12 cellular contexts compared by ENCODE assay signal in the genomic region with DNA sequence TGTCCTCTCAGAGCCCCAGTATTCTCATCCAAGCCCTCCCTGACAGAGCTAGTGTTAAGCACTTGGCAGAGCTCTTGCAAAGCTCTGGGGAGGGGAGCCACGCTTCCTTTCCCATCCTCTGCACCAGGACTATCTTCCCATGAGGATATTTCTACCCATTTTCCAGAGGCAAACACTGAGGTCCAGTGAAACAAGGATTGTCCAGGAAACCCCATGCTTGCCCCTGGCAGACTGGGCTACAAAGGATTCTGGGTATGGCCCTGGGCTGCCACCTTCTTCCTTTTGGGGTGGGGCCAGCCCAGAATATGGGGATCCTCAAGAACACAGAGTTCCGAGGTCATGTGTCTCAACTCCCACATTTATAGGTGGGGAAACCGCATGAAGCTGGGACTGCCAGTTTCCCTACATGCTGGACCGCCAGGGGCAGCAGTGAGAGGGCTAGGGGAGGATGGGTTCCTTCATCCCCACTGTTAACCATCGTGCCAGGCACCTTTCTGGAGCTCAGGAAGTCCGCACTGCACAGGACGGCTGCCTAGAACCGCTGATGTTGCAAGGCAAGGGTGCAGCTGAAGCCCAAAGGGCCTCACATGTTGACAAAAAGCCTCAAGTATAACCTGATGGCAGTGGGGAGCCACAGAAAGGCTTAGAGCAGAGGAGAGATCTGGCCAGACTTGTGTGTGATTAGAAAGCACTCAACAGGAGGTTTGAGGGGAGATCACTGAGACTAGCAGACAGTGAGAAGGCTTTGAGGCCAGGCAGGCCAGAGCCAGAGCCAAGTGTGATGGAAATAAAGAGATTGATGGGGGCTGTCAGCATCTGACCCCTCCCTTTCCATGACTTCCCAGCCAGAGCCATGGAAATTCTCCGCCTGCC. TPM values are rescaled to one million over a fixed set of nuclear protein-coding genes. Genes with fewer than 3 reads are reported as not detected.
DNase-seq lines count a peak whose midpoint lies in the region; ATAC-seq and TF ChIP-seq lines count a peak whose summit lies in the region.
"Had no signal": no experiment of that assay in that cellular context is flagged by ENCODE, and none has a peak within 500 bp of the region (broad histone marks: within the 10 kb centered on the region; RNA-seq: fewer than 3 reads in every experiment).

No MANE protein-coding gene starts in this region.

- no peak for TF ChIP-seq EP300 in tibial nerve (IDR thresholded peaks at IDR 0.05)

- DNase-seq in Right ventricle myocardium inferior (ENCODE audit: missing footprints) (peak; percentile 41), heart right ventricle (no peak), fibroblast of lung (ENCODE audit: low read depth in 2 of 2) (no peak), tibial nerve (ENCODE audit: low spot score in 2 of 2) (no peak), GM10266 (ENCODE audit: extremely low spot score) (no peak), NCI-H187 (lab: John Stamatoyannopoulos, UW) (no peak)
- peak; percentile 21 for DNase-seq in Jurkat, Clone E6-1 (ENCODE audit: low read depth, low spot score)
- DNase-seq in central memory CD4-positive, alpha-beta T cell: no peak
- DNase-seq: NCI-H524 treated with DMSO at 0.1 percent for 48 hours, retina, tibial artery had no signal

- H3K4me3 ChIP-seq in heart right ventricle: no peak overlapping the region
- no peak overlapping the region for H3K4me3 ChIP-seq in Jurkat, Clone E6-1 (ENCODE audit: low read length)
- no peak overlapping the region for H3K4me3 ChIP-seq in fibroblast of lung (replicated peaks in 1 of 4; ENCODE audit: control extremely low read depth in 1 of 4, insufficient read depth in 1 of 4, low read depth in 3 of 4, low read length in 4 of 4)
- no peak overlapping the region for H3K4me3 ChIP-seq in tibial nerve
- H3K4me3 ChIP-seq: tibial artery had no signal

- TF ChIP-seq POLR2A in tibial nerve (IDR thresholded peaks at IDR 0.05): no peak

- H3K9me3 ChIP-seq in heart right ventricle: no peaks in the 10 kb centered on the region
- no peaks in the 10 kb centered on the region for H3K9me3 ChIP-seq in fibroblast of lung (ENCODE audit: control insufficient read depth, insufficient read depth, low read depth, low read length)
- H3K9me3 ChIP-seq in tibial nerve: no peaks in the 10 kb centered on the region
- H3K9me3 ChIP-seq: tibial artery had no signal

- H3K9ac ChIP-seq in fibroblast of lung (ENCODE audit: insufficient read depth, low read length): no peak overlapping the region

- TF ChIP-seq CTCF in heart right ventricle (IDR thresholded peaks at IDR 0.05): peak in 2 of 9 donors; percentile 16 to 51
- peak; percentile 31 to 63 for TF ChIP-seq CTCF in fibroblast of lung (conservative IDR thresholded peaks at IDR 0.05 in 1 of 2, IDR thresholded peaks at IDR 0.05 in 1 of 2; ENCODE audit: low read depth in 1 of 2, low read length in 2 of 2)
- TF ChIP-seq CTCF in tibial nerve (IDR thresholded peaks at IDR 0.05): peak in 3 of 5 experiments; percentile 10 to 30 (median 12)
- no peak for TF ChIP-seq CTCF in GM10266 (IDR thresholded peaks at IDR 0.05; ENCODE audit: control insufficient read depth, insufficient read depth, low read depth, missing control alignments)

- no peaks in the 10 kb centered on the region for H3K79me2 ChIP-seq in fibroblast of lung (ENCODE audit: control insufficient read depth, insufficient read depth, low read length)

- no peaks in the 10 kb centered on the region for H4K20me1 ChIP-seq in fibroblast of lung (ENCODE audit: control insufficient read depth, extremely low read depth, insufficient read depth, low read length)

- intact Hi-C loops in Right ventricle myocardium inferior (cut with DNase I): no loop called here
- intact Hi-C loops in heart right ventricle (cut with DNase I): no loop called here

- peaks cover 4 to 19% (median 12%) of the 10 kb centered on the region in 9 donors for H3K4me1 ChIP-seq in heart right ventricle
- peaks cover 2% of the 10 kb centered on the region for H3K4me1 ChIP-seq in fibroblast of lung (ENCODE audit: control insufficient read depth, extremely low read depth, insufficient read depth, low read length)
- H3K4me1 ChIP-seq in tibial nerve: peaks cover 0 to 10% (median 0%) of the 10 kb centered on the region in 4 donors

- H3K27ac ChIP-seq in heart right ventricle (no peak overlapping the region), fibroblast of lung (ENCODE audit: insufficient read depth, low read length) (no peak overlapping the region), tibial nerve (no peak overlapping the region)
- H3K27ac ChIP-seq: tibial artery had no signal

- H3K27me3 ChIP-seq in heart right ventricle (peaks cover 0 to 16% (median 0%) of the 10 kb centered on the region in 7 donors), fibroblast of lung (ENCODE audit: control insufficient read depth, insufficient read depth, low read length) (no peaks in the 10 kb centered on the region), tibial nerve (peaks cover 0 to 5% of the 10 kb centered on the region in 2 donors)

- H3K4me2 ChIP-seq in fibroblast of lung (ENCODE audit: extremely low read depth, insufficient read depth, low read length): no peak overlapping the region

- no peaks in the 10 kb centered on the region for H3K36me3 ChIP-seq in heart right ventricle
- H3K36me3 ChIP-seq in fibroblast of lung (ENCODE audit: control insufficient read depth, insufficient read depth, low read length): no peaks in the 10 kb centered on the region
- H3K36me3 ChIP-seq in tibial nerve: no peaks in the 10 kb centered on the region
- H3K36me3 ChIP-seq: tibial artery had no signal

- H2AFZ ChIP-seq in fibroblast of lung (ENCODE audit: low read length): no peak overlapping the region

- WGBS in heart right ventricle, 2 donors: 62 to 76% methylated on average over 9 of the region's 9 CpGs
- WGBS in tibial nerve, 2 donors: 59 to 66% methylated on average over 6 to 9 of the region's 9 CpGs

- ATAC-seq in Right ventricle myocardium inferior (no peak), heart right ventricle (no peak)

RNA-seq across cellular contexts. Expression of gene CCDC85C, which starts 5.5 kb away (rescaled TPM):
- total RNA-seq in Right ventricle myocardium inferior (53.1 TPM), heart right ventricle (10 to 100 TPM; 28.7 to 50.2 (median 32.1) TPM), fibroblast of lung (2.6 and 9.6 TPM in 2 replicates), tibial nerve (1 to 10 TPM in 2 of 4 donors, under 1 TPM in 2; 0.60 to 4.6 (median 1.8) TPM)
- polyA plus RNA-seq in heart right ventricle (10 to 100 TPM in 1 of 2 donors, 1 to 10 TPM in 1; 9.0 to 23.8 TPM), fibroblast of lung (4.6 and 8.3 TPM in 2 replicates)
- polyA plus RNA-seq in Jurkat, Clone E6-1 (2012; ENCODE audit: insufficient read depth, insufficient read length): 24.5 TPM
- polyA plus RNA-seq in fibroblast of lung (2012): 7.1 and 14.6 TPM in 2 replicates
- polyA minus RNA-seq in fibroblast of lung (ENCODE audit: low replicate concordance): 10.7 and 17.9 TPM in 2 replicates

RNA-seq across cellular contexts. Expression of gene HHIPL1, which starts 35.4 kb away (rescaled TPM):
- total RNA-seq in Right ventricle myocardium inferior (1.5 TPM), heart right ventricle (1 to 10 TPM in 6 of 10 donors, under 1 TPM in 4; 0.81 to 2.2 (median 1.4) TPM), fibroblast of lung (7.7 and 9.9 TPM in 2 replicates), tibial nerve (1 to 10 TPM; 2.6 to 3.9 (median 3.1) TPM)
- polyA plus RNA-seq in heart right ventricle (under 1 TPM; 0.55 to 0.59 TPM), fibroblast of lung (1.5 and 1.6 TPM in 2 replicates)
- polyA plus RNA-seq in Jurkat, Clone E6-1 (2012; ENCODE audit: insufficient read depth, insufficient read length): not detected
- polyA plus RNA-seq in fibroblast of lung (2012): 2.6 and 2.9 TPM in 2 replicates
- polyA minus RNA-seq in fibroblast of lung (ENCODE audit: low replicate concordance): 2.4 and 2.7 TPM in 2 replicates
- total RNA-seq: mononuclear cell had no signal

Comparison
In these comparisons a context has a peak if more than half of its experiments do, and no peak if none do; other contexts are left out.
1. DNase-seq: peak in Right ventricle myocardium inferior (single experiment) and Jurkat, Clone E6-1 (single experiment); none in heart right ventricle (0 of 2), fibroblast of lung (0 of 2), tibial nerve (0 of 2), central memory CD4-positive, alpha-beta T cell (single experiment), GM10266 (single experiment) and NCI-H187 (0 of 2).